In the genomic region with DNA sequence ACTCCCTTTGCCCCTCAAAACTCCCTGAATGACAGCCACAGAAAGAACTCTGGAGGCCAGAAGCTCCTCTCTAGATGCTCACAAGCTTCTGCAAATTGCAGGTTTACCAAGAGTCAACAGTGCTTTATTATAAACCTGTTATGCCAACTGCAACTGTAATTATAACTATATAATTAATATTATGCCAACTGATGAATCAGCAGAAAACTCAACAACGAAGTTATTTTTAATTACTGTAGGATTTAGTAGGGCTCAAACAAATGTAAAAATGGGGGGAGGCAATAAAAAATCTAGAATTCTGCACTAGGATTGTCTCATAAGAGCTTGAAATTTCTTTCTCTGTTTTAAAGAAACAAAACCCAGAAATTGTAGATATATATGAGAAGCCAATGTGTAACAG, we compare ENCODE assay signal across 39 cellular contexts. TPM values are rescaled to one million over a fixed set of nuclear protein-coding genes. Genes with fewer than 3 reads are reported as not detected.
"Had no signal": no experiment of that assay in that cellular context is flagged by ENCODE, and none has a peak within 500 bp of the region (broad histone marks: within the 10 kb centered on the region; RNA-seq: fewer than 3 reads in every experiment).

No MANE protein-coding gene starts in this region.

- H3K4me1 Mint-ChIP-seq: activated CD4-positive, alpha-beta T cell treated with anti-CD3 and anti-CD28 coated beads for 36 hours; activated CD4-positive, alpha-beta T cell treated with anti-CD3 and anti-CD28 coated beads, Interleukin-2, amount 10 ng/mL, durations not matched to agents 24 days and 14 days; activated CD8-positive, alpha-beta memory T cell treated with anti-CD3 and anti-CD28 coated beads, Interleukin-2, amount 10 ng/mL, durations not matched to agents 7 days and 5 days; activated naive CD4-positive, alpha-beta T cell treated with anti-CD3 and anti-CD28 coated beads, Interleukin-2, amount 10 ng/mL, durations not matched to agents 7 days and 5 days had no signal

- ATAC-seq: activated CD4-positive, alpha-beta T cell treated with anti-CD3 and anti-CD28 coated beads for 36 hours; activated CD8-positive, alpha-beta memory T cell treated with anti-CD3 and anti-CD28 coated beads, Interleukin-2, amount 10 ng/mL, durations not matched to agents 7 days and 5 days; activated CD8-positive, alpha-beta T cell treated with anti-CD3 and anti-CD28 coated beads, Interleukin-2, amount 10 ng/mL, durations not matched to agents 7 days and 5 days; activated naive CD4-positive, alpha-beta T cell treated with anti-CD3 and anti-CD28 coated beads, Interleukin-2, amount 50 U/mL, for 72 hours; gastroesophageal sphincter; heart right ventricle had no signal

- H3K4me3 Mint-ChIP-seq: activated CD4-positive, alpha-beta memory T cell treated with anti-CD3 and anti-CD28 coated beads for 36 hours; activated CD4-positive, alpha-beta T cell treated with anti-CD3 and anti-CD28 coated beads for 36 hours; activated CD4-positive, alpha-beta T cell treated with anti-CD3 and anti-CD28 coated beads, Interleukin-2, amount 10 ng/mL, durations not matched to agents 24 days and 14 days; activated CD8-positive, alpha-beta memory T cell treated with anti-CD3 and anti-CD28 coated beads, Interleukin-2, amount 10 ng/mL, durations not matched to agents 7 days and 5 days; activated CD8-positive, alpha-beta T cell treated with anti-CD3 and anti-CD28 coated beads, Interleukin-2, amount 10 ng/mL, durations not matched to agents 7 days and 5 days; activated naive CD4-positive, alpha-beta T cell treated with anti-CD3 and anti-CD28 coated beads, Interleukin-2, amount 10 ng/mL, durations not matched to agents 7 days and 5 days; activated naive CD8-positive, alpha-beta T cell treated with anti-CD3 and anti-CD28 coated beads, Interleukin-2, amount 10 ng/mL, durations not matched to agents 7 days and 5 days; activated T-helper 1 cell treated with anti-CD3 and anti-CD28 coated beads, Interleukin-12 subunit alpha, Interleukin-12 subunit beta, Interleukin-2, Interleukin-4 antibody, amounts not matched to agents 30 ng/mL and 10 ng/mL and 1 ng/mL, durations not matched to agents 14 hours and 24 hours and 36 hours; brain; T-helper 2 cell treated with Interferon-gamma antibody and Interleukin-4, amounts not matched to agents 5 μg/mL and 100 μg/mL, for 36 hours had no signal

- H3K27me3 ChIP-seq: ascending aorta, breast epithelium, cardiac muscle cell, colonic mucosa, esophagus squamous epithelium, gastroesophageal sphincter, heart right ventricle, hepatocyte had no signal

- H3K36me3 ChIP-seq: breast epithelium had no signal

- H3K9me3 ChIP-seq: ascending aorta, breast epithelium, colonic mucosa, esophagus squamous epithelium, gastroesophageal sphincter, heart right ventricle had no signal

- H3K4me1 ChIP-seq: ascending aorta, breast epithelium, colonic mucosa, esophagus squamous epithelium, gastroesophageal sphincter, heart right ventricle had no signal

- DNase-seq: activated CD4-positive, alpha-beta memory T cell treated with anti-CD3 and anti-CD28 coated beads for 36 hours; activated CD4-positive, alpha-beta T cell treated with anti-CD3 and anti-CD28 coated beads for 36 hours; activated CD4-positive, alpha-beta T cell treated with anti-CD3 and anti-CD28 coated beads, Interleukin-2, amount 10 ng/mL, durations not matched to agents 24 days and 14 days; activated CD4-positive, CD25-positive, alpha-beta regulatory T cell; activated CD4-positive, CD25-positive, alpha-beta regulatory T cell treated with anti-CD3 and anti-CD28 coated beads, Interleukin-2, amount 50 U/mL, for 72 hours; activated CD8-positive, alpha-beta memory T cell treated with anti-CD3 and anti-CD28 coated beads, Interleukin-2, amount 10 ng/mL, durations not matched to agents 7 days and 5 days; activated CD8-positive, alpha-beta memory T cell treated with anti-CD3 and anti-CD28 coated beads, Interleukin-2, amount 50 U/mL, for 4 hours; activated CD8-positive, alpha-beta T cell treated with anti-CD3 and anti-CD28 coated beads, Interleukin-2, amount 10 ng/mL, durations not matched to agents 7 days and 5 days; activated gamma-delta T cell; activated naive CD4-positive, alpha-beta T cell; activated naive CD4-positive, alpha-beta T cell treated with anti-CD3 and anti-CD28 coated beads, Interleukin-2, amount 10 ng/mL, durations not matched to agents 7 days and 5 days; activated naive CD8-positive, alpha-beta T cell treated with anti-CD3 and anti-CD28 coated beads, Interleukin-2, amount 10 ng/mL, durations not matched to agents 7 days and 5 days; activated T-cell treated with anti-CD3 and anti-CD28 coated beads, Interleukin-2, amount 50 U/mL, for 1 hour; activated T-cell treated with anti-CD3 and anti-CD28 coated beads, Interleukin-2, amount 50 U/mL, for 48 hours; central memory CD4-positive, alpha-beta T cell; cerebellar nuclear complex; colonic mucosa; effector CD8-positive, alpha-beta T cell; esophagus squamous epithelium; foreskin melanocyte; heart right ventricle had no signal

- H3K79me2 ChIP-seq: hepatocyte had no signal

- H3K9me3 Mint-ChIP-seq: activated CD4-positive, alpha-beta memory T cell treated with anti-CD3 and anti-CD28 coated beads for 36 hours; activated CD4-positive, alpha-beta T cell treated with anti-CD3 and anti-CD28 coated beads, Interleukin-2, amount 10 ng/mL, durations not matched to agents 24 days and 14 days; activated naive CD4-positive, alpha-beta T cell treated with anti-CD3 and anti-CD28 coated beads, Interleukin-2, amount 10 ng/mL, durations not matched to agents 7 days and 5 days; activated naive CD4-positive, alpha-beta T cell treated with anti-CD3 and anti-CD28 coated beads, Interleukin-2, amount 50 U/mL, for 72 hours; activated naive CD8-positive, alpha-beta T cell treated with anti-CD3 and anti-CD28 coated beads, Interleukin-2, amount 10 ng/mL, durations not matched to agents 7 days and 5 days; activated T-helper 1 cell treated with anti-CD3 and anti-CD28 coated beads, Interleukin-12 subunit alpha, Interleukin-12 subunit beta, Interleukin-2, Interleukin-4 antibody, amounts not matched to agents 30 ng/mL and 10 ng/mL and 1 ng/mL, durations not matched to agents 14 hours and 24 hours and 36 hours; brain; T-helper 2 cell treated with Interferon-gamma antibody and Interleukin-4, amounts not matched to agents 5 μg/mL and 100 μg/mL, for 36 hours had no signal

- FAIRE-seq: endometrium, endothelial cell of umbilical vein had no signal

- H3K27me3 Mint-ChIP-seq: activated CD4-positive, alpha-beta memory T cell treated with anti-CD3 and anti-CD28 coated beads for 36 hours; activated CD4-positive, alpha-beta T cell treated with anti-CD3 and anti-CD28 coated beads for 36 hours; activated CD4-positive, alpha-beta T cell treated with anti-CD3 and anti-CD28 coated beads, Interleukin-2, amount 10 ng/mL, durations not matched to agents 24 days and 14 days; activated CD8-positive, alpha-beta memory T cell treated with anti-CD3 and anti-CD28 coated beads, Interleukin-2, amount 10 ng/mL, durations not matched to agents 7 days and 5 days; activated naive CD4-positive, alpha-beta T cell treated with anti-CD3 and anti-CD28 coated beads, Interleukin-2, amount 10 ng/mL, durations not matched to agents 7 days and 5 days; activated naive CD8-positive, alpha-beta T cell treated with anti-CD3 and anti-CD28 coated beads, Interleukin-2, amount 10 ng/mL, durations not matched to agents 7 days and 5 days; brain had no signal

- H3K27ac Mint-ChIP-seq: activated CD4-positive, alpha-beta memory T cell treated with anti-CD3 and anti-CD28 coated beads for 36 hours; activated CD4-positive, alpha-beta T cell treated with anti-CD3 and anti-CD28 coated beads for 36 hours; activated CD4-positive, alpha-beta T cell treated with anti-CD3 and anti-CD28 coated beads, Interleukin-2, amount 10 ng/mL, durations not matched to agents 24 days and 14 days; activated CD8-positive, alpha-beta memory T cell treated with anti-CD3 and anti-CD28 coated beads, Interleukin-2, amount 10 ng/mL, durations not matched to agents 7 days and 5 days; activated CD8-positive, alpha-beta T cell treated with anti-CD3 and anti-CD28 coated beads, Interleukin-2, amount 10 ng/mL, durations not matched to agents 7 days and 5 days; activated naive CD4-positive, alpha-beta T cell treated with anti-CD3 and anti-CD28 coated beads, Interleukin-2, amount 10 ng/mL, durations not matched to agents 7 days and 5 days; activated naive CD8-positive, alpha-beta T cell treated with anti-CD3 and anti-CD28 coated beads, Interleukin-2, amount 10 ng/mL, durations not matched to agents 7 days and 5 days; activated T-helper 1 cell treated with anti-CD3 and anti-CD28 coated beads, Interleukin-12 subunit alpha, Interleukin-12 subunit beta, Interleukin-2, Interleukin-4 antibody, amounts not matched to agents 30 ng/mL and 10 ng/mL and 1 ng/mL, durations not matched to agents 14 hours and 24 hours and 36 hours; T-helper 2 cell treated with Interferon-gamma antibody and Interleukin-4, amounts not matched to agents 5 μg/mL and 100 μg/mL, for 36 hours had no signal

- H3K4me3 ChIP-seq: ascending aorta, breast epithelium, cardiac muscle cell, colonic mucosa, esophagus squamous epithelium, gastroesophageal sphincter, heart right ventricle, hepatocyte had no signal

- H3K4me2 ChIP-seq: hepatocyte had no signal

- H2AFZ ChIP-seq: hepatocyte had no signal

- H3K27ac ChIP-seq: ascending aorta, breast epithelium, cardiac muscle cell, colonic mucosa, epithelial cell of prostate, esophagus squamous epithelium, gastroesophageal sphincter, heart right ventricle, hepatocyte had no signal

RNA-seq across cellular contexts. Expression of a gene that starts 37.0 kb away (rescaled TPM):
- total RNA-seq: activated CD4-positive, alpha-beta memory T cell treated with anti-CD3 and anti-CD28 coated beads for 36 hours; activated CD4-positive, alpha-beta T cell treated with anti-CD3 and anti-CD28 coated beads for 36 hours; activated CD4-positive, alpha-beta T cell treated with anti-CD3 and anti-CD28 coated beads, Interleukin-2, amount 10 ng/mL, durations not matched to agents 24 days and 14 days; activated CD8-positive, alpha-beta memory T cell treated with anti-CD3 and anti-CD28 coated beads for 36 hours; activated CD8-positive, alpha-beta memory T cell treated with anti-CD3 and anti-CD28 coated beads, Interleukin-2, amount 10 ng/mL, durations not matched to agents 7 days and 5 days; activated CD8-positive, alpha-beta T cell treated with anti-CD3 and anti-CD28 coated beads, Interleukin-2, amount 10 ng/mL, durations not matched to agents 7 days and 5 days; activated naive CD4-positive, alpha-beta T cell treated with anti-CD3 and anti-CD28 coated beads, Interleukin-2, amount 50 U/mL, for 72 hours; activated naive CD8-positive, alpha-beta T cell treated with anti-CD3 and anti-CD28 coated beads, Interleukin-2, amount 10 ng/mL, durations not matched to agents 7 days and 5 days; activated T-helper 1 cell treated with anti-CD3 and anti-CD28 coated beads, Interleukin-12 subunit alpha, Interleukin-12 subunit beta, Interleukin-2, Interleukin-4 antibody, amounts not matched to agents 30 ng/mL and 10 ng/mL and 1 ng/mL, durations not matched to agents 14 hours and 24 hours and 36 hours; ascending aorta; cardiac muscle cell; colonic mucosa; dermis microvascular lymphatic vessel endothelial cell; endothelial cell of umbilical vein; esophagus squamous epithelium; fibroblast of lung; fibroblast of villous mesenchyme; gastroesophageal sphincter; glomerular endothelial cell; hepatocyte had no signal
- polyA plus RNA-seq: endothelial cell of umbilical vein, esophagus, fibroblast of lung, hepatocyte had no signal
